ENCODE assay signal across 8 cellular contexts in genomic region chr17:82212331-82213250, GRCh38. TPM values are rescaled to one million over a fixed set of nuclear protein-coding genes. Genes with fewer than 3 reads are reported as not detected.
DNase-seq lines count a peak whose midpoint lies in the region; ATAC-seq and TF ChIP-seq lines count a peak whose summit lies in the region.

Gene CCDC57 (minus strand): TSS chr17:82212842. CDS start chr17:82201944, 10,898 bp downstream.

- DNase-seq in COLO829 (ENCODE audit: low spot score) (peak; percentile 79), HPDE6-E6E7 (ENCODE audit: extremely low spot score) (peak; percentile 80), SHP77 (lab: John Stamatoyannopoulos, UW) (peak; percentile 78 to 85), Right ventricle myocardium superior (peak; percentile 88), osteoblast (ENCODE audit: insufficient read length, low spot score, missing footprints) (peak; percentile 99), uterus (peak; percentile 66 to 81)
- DNase-seq in activated naive CD8-positive, alpha-beta T cell treated with anti-CD3 and anti-CD28 coated beads for 36 hours = peak; percentile 85

- H2AFZ ChIP-seq in osteoblast (ENCODE audit: low read length) = peak within 1 kb of the TSS; percentile 51

- peaks cover 2% of the 10 kb centered on the region for H3K36me3 ChIP-seq in osteoblast (ENCODE audit: insufficient read depth, low read length)
- H3K36me3 ChIP-seq in uterus = no peaks in the 10 kb centered on the region

- H3K4me1 ChIP-seq in osteoblast (ENCODE audit: insufficient read depth, low read length) = peaks cover 35% of the 10 kb centered on the region
- peaks cover 0 to 4% of the 10 kb centered on the region in 2 donors for H3K4me1 ChIP-seq in uterus

- no peaks in the 10 kb centered on the region for H4K20me1 ChIP-seq in osteoblast (ENCODE audit: insufficient read depth, low read length)

- H3K36me3 Mint-ChIP-seq in activated naive CD8-positive, alpha-beta T cell treated with anti-CD3 and anti-CD28 coated beads for 36 hours = peaks cover 5% of the 10 kb centered on the region

- peak in 1 of 2 donors; percentile 62 for TF ChIP-seq POLR2A in uterus (IDR thresholded peaks at IDR 0.05)

- no peaks in the 10 kb centered on the region for H3K9me3 Mint-ChIP-seq in activated naive CD8-positive, alpha-beta T cell treated with anti-CD3 and anti-CD28 coated beads for 36 hours

- H3K27ac Mint-ChIP-seq in activated naive CD8-positive, alpha-beta T cell treated with anti-CD3 and anti-CD28 coated beads for 36 hours = peak within 1 kb of the TSS; percentile 89

- H3K4me3 ChIP-seq in osteoblast (ENCODE audit: insufficient read depth, low read length) (peak within 1 kb of the TSS; percentile 93), uterus (peak within 1 kb of the TSS; percentile 45 to 86)

- peak within 1 kb of the TSS; percentile 70 for H3K27ac ChIP-seq in osteoblast (ENCODE audit: low read depth, low read length)
- peak within 1 kb of the TSS; percentile 92 to 93 for H3K27ac ChIP-seq in uterus

- H3K4me3 Mint-ChIP-seq in activated naive CD8-positive, alpha-beta T cell treated with anti-CD3 and anti-CD28 coated beads for 36 hours = peak within 1 kb of the TSS; percentile 86

- H3K4me1 Mint-ChIP-seq in activated naive CD8-positive, alpha-beta T cell treated with anti-CD3 and anti-CD28 coated beads for 36 hours = peaks cover 31% of the 10 kb centered on the region

- no peak for TF ChIP-seq CTCF in osteoblast (IDR thresholded peaks at IDR 0.05; ENCODE audit: extremely low read depth, low read depth, low read length)
- TF ChIP-seq CTCF in uterus (IDR thresholded peaks at IDR 0.05) = peak in 2 of 4 experiments; percentile 22 to 25

- peaks cover 20% of the 10 kb centered on the region for H3K79me2 ChIP-seq in osteoblast (ENCODE audit: insufficient read depth, low read length)

- ATAC-seq in GM19397 (IDR thresholded peaks at IDR 0.05; ENCODE audit: unreplicated experiment) (peak; percentile 75), Right ventricle myocardium superior (ENCODE audit: poor library complexity) (peak; percentile 92)

- H3K4me2 ChIP-seq in osteoblast (ENCODE audit: insufficient read depth, low read length) = peak within 1 kb of the TSS; percentile 91

- H3K9me3 ChIP-seq in osteoblast (ENCODE audit: low read depth, low read length) = no peaks in the 10 kb centered on the region
- no peaks in the 10 kb centered on the region for H3K9me3 ChIP-seq in uterus

- H3K27me3 ChIP-seq in osteoblast (ENCODE audit: insufficient read depth, low read length) (no peaks in the 10 kb centered on the region), uterus (no peaks in the 10 kb centered on the region)

- intact Hi-C loops in Right ventricle myocardium superior (cut with DNase I) = no loop called here
- intact Hi-C loops in uterus (cut with DNase I; ENCODE audit: low total_unique reads) = no loop called here

- no peaks in the 10 kb centered on the region for H3K27me3 Mint-ChIP-seq in activated naive CD8-positive, alpha-beta T cell treated with anti-CD3 and anti-CD28 coated beads for 36 hours

RNA-seq across cellular contexts. Expression of gene CCDC57, which starts in this region (rescaled TPM):
- 10 to 100 TPM; 59.5 to 65.1 TPM for total RNA-seq in activated naive CD8-positive, alpha-beta T cell treated with anti-CD3 and anti-CD28 coated beads for 36 hours
- 8.6 TPM for total RNA-seq in Right ventricle myocardium superior
- total RNA-seq in osteoblast = 21.0 and 25.9 TPM in 2 replicates
- 10 to 100 TPM in 2 of 4 donors, 1 to 10 TPM in 2; 4.4 to 88.2 (median 17.6) TPM for total RNA-seq in uterus

Comparison
In these comparisons a context has a peak if more than half of its experiments do, and no peak if none do; other contexts are left out.
1. Peak in every context shown above with its lines: DNase-seq, ATAC-seq, H3K4me3 ChIP-seq and H3K27ac ChIP-seq.